ENCODE assay signal across 3 cellular contexts in the genomic region with DNA sequence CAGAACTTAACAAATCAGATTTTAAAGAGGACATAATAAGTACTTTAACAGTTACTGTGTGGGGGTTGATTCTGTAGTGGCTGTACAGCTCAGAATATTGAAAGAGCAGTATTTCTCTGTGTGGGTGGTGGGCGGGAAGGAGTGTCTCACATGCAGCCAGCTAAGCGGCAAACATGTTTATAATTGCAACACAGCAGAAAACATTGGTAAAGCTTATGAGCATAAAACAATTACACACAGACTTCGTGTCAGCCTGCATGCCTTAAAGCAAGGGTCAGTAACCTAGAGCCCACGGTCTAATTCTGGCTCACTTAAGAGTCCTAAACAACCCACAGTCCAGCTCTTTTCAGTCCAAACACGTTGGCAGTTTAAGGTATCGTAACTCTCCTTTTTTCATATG.
TF ChIP-seq lines count a peak whose summit lies in the region.

No MANE protein-coding gene starts in this region.

TF ChIP-seq in liver, 16 proteins besides CTCF, POLR2A, EP300 and RAD21:
- no peak for TF ChIP-seq GABPA (IDR thresholded peaks at IDR 0.05 in 1 of 2, conservative IDR thresholded peaks at IDR 0.05 in 1 of 2)
- TF ChIP-seq HNF4A (conservative IDR thresholded peaks at IDR 0.05) = no peak
- no peak for TF ChIP-seq FOXA1 (IDR thresholded peaks at IDR 0.05)
- no peak for TF ChIP-seq JUND (IDR thresholded peaks at IDR 0.05)
- TF ChIP-seq YY1 (IDR thresholded peaks at IDR 0.05) = no peak
- no peak for TF ChIP-seq NR2F2 (IDR thresholded peaks at IDR 0.05)
- no peak for TF ChIP-seq FOXA2 (IDR thresholded peaks at IDR 0.05)
- TF ChIP-seq, protein P1, sequence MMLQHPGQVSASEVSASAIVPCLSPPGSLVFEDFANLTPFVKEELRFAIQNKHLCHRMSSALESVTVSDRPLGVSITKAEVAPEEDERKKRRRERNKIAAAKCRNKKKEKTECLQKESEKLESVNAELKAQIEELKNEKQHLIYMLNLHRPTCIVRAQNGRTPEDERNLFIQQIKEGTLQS (IDR thresholded peaks at IDR 0.05) = no peak
- TF ChIP-seq HNF4G (IDR thresholded peaks at IDR 0.05) = no peak
- TF ChIP-seq SP1 (IDR thresholded peaks at IDR 0.05) = no peak
- no peak for TF ChIP-seq TAF1 (conservative IDR thresholded peaks at IDR 0.05)
- TF ChIP-seq, protein P2, sequence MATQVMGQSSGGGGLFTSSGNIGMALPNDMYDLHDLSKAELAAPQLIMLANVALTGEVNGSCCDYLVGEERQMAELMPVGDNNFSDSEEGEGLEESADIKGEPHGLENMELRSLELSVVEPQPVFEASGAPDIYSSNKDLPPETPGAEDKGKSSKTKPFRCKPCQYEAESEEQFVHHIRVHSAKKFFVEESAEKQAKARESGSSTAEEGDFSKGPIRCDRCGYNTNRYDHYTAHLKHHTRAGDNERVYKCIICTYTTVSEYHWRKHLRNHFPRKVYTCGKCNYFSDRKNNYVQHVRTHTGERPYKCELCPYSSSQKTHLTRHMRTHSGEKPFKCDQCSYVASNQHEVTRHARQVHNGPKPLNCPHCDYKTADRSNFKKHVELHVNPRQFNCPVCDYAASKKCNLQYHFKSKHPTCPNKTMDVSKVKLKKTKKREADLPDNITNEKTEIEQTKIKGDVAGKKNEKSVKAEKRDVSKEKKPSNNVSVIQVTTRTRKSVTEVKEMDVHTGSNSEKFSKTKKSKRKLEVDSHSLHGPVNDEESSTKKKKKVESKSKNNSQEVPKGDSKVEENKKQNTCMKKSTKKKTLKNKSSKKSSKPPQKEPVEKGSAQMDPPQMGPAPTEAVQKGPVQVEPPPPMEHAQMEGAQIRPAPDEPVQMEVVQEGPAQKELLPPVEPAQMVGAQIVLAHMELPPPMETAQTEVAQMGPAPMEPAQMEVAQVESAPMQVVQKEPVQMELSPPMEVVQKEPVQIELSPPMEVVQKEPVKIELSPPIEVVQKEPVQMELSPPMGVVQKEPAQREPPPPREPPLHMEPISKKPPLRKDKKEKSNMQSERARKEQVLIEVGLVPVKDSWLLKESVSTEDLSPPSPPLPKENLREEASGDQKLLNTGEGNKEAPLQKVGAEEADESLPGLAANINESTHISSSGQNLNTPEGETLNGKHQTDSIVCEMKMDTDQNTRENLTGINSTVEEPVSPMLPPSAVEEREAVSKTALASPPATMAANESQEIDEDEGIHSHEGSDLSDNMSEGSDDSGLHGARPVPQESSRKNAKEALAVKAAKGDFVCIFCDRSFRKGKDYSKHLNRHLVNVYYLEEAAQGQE (IDR thresholded peaks at IDR 0.05) = no peak
- TF ChIP-seq, protein P3, sequence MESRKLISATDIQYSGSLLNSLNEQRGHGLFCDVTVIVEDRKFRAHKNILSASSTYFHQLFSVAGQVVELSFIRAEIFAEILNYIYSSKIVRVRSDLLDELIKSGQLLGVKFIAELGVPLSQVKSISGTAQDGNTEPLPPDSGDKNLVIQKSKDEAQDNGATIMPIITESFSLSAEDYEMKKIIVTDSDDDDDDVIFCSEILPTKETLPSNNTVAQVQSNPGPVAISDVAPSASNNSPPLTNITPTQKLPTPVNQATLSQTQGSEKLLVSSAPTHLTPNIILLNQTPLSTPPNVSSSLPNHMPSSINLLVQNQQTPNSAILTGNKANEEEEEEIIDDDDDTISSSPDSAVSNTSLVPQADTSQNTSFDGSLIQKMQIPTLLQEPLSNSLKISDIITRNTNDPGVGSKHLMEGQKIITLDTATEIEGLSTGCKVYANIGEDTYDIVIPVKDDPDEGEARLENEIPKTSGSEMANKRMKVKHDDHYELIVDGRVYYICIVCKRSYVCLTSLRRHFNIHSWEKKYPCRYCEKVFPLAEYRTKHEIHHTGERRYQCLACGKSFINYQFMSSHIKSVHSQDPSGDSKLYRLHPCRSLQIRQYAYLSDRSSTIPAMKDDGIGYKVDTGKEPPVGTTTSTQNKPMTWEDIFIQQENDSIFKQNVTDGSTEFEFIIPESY (IDR thresholded peaks at IDR 0.05) = no peak
- TF ChIP-seq, protein P4, sequence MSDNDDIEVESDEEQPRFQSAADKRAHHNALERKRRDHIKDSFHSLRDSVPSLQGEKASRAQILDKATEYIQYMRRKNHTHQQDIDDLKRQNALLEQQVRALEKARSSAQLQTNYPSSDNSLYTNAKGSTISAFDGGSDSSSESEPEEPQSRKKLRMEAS (IDR thresholded peaks at IDR 0.05) = no peak
- TF ChIP-seq EGR1 (IDR thresholded peaks at IDR 0.05; ENCODE audit: low read depth in 2 of 2) = peak; percentile 37 to 39
- peak in 1 of 2 donors; percentile 30 for TF ChIP-seq RXRA (IDR thresholded peaks at IDR 0.05)

TF ChIP-seq in HepG2, 621 proteins besides CTCF, POLR2A, EP300 and RAD21:
- TF ChIP-seq NFKBIZ (CRISPR knock-in tag; IDR thresholded peaks at IDR 0.05) = no peak
- no peak for TF ChIP-seq ZNF33A (CRISPR knock-in tag; IDR thresholded peaks at IDR 0.05; ENCODE audit: borderline replicate concordance)
- no peak for TF ChIP-seq EHMT2 (IDR thresholded peaks at IDR 0.05; ENCODE audit: borderline replicate concordance, low read depth, low read length)
- TF ChIP-seq ZNF124 (CRISPR knock-in tag; IDR thresholded peaks at IDR 0.05) = no peak
- TF ChIP-seq ZNF460 (CRISPR knock-in tag; IDR thresholded peaks at IDR 0.05; ENCODE audit: borderline replicate concordance) = no peak
- TF ChIP-seq NR1H2 (CRISPR knock-in tag; IDR thresholded peaks at IDR 0.05; ENCODE audit: borderline replicate concordance, low read depth) = no peak
- TF ChIP-seq MATR3 (CRISPR knock-in tag; IDR thresholded peaks at IDR 0.05) = no peak
- TF ChIP-seq, protein P5, sequence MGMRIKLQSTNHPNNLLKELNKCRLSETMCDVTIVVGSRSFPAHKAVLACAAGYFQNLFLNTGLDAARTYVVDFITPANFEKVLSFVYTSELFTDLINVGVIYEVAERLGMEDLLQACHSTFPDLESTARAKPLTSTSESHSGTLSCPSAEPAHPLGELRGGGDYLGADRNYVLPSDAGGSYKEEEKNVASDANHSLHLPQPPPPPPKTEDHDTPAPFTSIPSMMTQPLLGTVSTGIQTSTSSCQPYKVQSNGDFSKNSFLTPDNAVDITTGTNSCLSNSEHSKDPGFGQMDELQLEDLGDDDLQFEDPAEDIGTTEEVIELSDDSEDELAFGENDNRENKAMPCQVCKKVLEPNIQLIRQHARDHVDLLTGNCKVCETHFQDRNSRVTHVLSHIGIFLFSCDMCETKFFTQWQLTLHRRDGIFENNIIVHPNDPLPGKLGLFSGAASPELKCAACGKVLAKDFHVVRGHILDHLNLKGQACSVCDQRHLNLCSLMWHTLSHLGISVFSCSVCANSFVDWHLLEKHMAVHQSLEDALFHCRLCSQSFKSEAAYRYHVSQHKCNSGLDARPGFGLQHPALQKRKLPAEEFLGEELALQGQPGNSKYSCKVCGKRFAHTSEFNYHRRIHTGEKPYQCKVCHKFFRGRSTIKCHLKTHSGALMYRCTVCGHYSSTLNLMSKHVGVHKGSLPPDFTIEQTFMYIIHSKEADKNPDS (CRISPR knock-in tag; IDR thresholded peaks at IDR 0.05) = no peak
- TF ChIP-seq, protein P6, sequence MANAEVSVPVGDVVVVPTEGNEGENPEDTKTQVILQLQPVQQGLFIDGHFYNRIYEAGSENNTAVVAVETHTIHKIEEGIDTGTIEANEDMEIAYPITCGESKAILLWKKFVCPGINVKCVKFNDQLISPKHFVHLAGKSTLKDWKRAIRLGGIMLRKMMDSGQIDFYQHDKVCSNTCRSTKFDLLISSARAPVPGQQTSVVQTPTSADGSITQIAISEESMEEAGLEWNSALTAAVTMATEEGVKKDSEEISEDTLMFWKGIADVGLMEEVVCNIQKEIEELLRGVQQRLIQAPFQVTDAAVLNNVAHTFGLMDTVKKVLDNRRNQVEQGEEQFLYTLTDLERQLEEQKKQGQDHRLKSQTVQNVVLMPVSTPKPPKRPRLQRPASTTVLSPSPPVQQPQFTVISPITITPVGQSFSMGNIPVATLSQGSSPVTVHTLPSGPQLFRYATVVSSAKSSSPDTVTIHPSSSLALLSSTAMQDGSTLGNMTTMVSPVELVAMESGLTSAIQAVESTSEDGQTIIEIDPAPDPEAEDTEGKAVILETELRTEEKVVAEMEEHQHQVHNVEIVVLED (CRISPR knock-in tag; IDR thresholded peaks at IDR 0.05; ENCODE audit: borderline replicate concordance) = no peak
- TF ChIP-seq, protein P7, sequence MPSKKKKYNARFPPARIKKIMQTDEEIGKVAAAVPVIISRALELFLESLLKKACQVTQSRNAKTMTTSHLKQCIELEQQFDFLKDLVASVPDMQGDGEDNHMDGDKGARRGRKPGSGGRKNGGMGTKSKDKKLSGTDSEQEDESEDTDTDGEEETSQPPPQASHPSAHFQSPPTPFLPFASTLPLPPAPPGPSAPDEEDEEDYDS (CRISPR knock-in tag; IDR thresholded peaks at IDR 0.05) = no peak
- TF ChIP-seq ZSCAN30 (CRISPR knock-in tag; IDR thresholded peaks at IDR 0.05) = no peak
- TF ChIP-seq SMC3 (IDR thresholded peaks at IDR 0.05; ENCODE audit: low read length) = no peak
- TF ChIP-seq ZNF24 (IDR thresholded peaks at IDR 0.05) = no peak
- no peak for TF ChIP-seq ZNF264 (CRISPR knock-in tag; IDR thresholded peaks at IDR 0.05)
- TF ChIP-seq KMT2A (CRISPR knock-in tag; IDR thresholded peaks at IDR 0.05) = no peak
- no peak for TF ChIP-seq ETV6 (CRISPR knock-in tag; conservative IDR thresholded peaks at IDR 0.05)
- no peak for TF ChIP-seq ISX (CRISPR knock-in tag; conservative IDR thresholded peaks at IDR 0.05)
- no peak for TF ChIP-seq ZNF292 (CRISPR knock-in tag; IDR thresholded peaks at IDR 0.05; ENCODE audit: borderline replicate concordance, low read depth)

TF ChIP-seq in K562, 482 proteins besides CTCF, POLR2A, EP300 and RAD21:
- TF ChIP-seq MYNN (IDR thresholded peaks at IDR 0.05) (no peak), MYNN (CRISPR knock-in tag; IDR thresholded peaks at IDR 0.05) (no peak), SETDB1 (IDR thresholded peaks at IDR 0.05; ENCODE audit: low read length) (no peak), MAFK (IDR thresholded peaks at IDR 0.05; ENCODE audit: low read length) (no peak), EWSR1 (IDR thresholded peaks at IDR 0.05; ENCODE audit: borderline replicate concordance, low read depth, partially characterized antibody) (no peak), ZNF174 (CRISPR knock-in tag; IDR thresholded peaks at IDR 0.05) (no peak), ZNF764 (CRISPR knock-in tag; IDR thresholded peaks at IDR 0.05; ENCODE audit: low read depth) (no peak), CTBP1 (IDR thresholded peaks at IDR 0.05; ENCODE audit: borderline replicate concordance) (no peak), PCBP1 (IDR thresholded peaks at IDR 0.05; ENCODE audit: low read depth, low read length, poor library complexity, severe bottlenecking) (no peak)
- TF ChIP-seq, protein P8, sequence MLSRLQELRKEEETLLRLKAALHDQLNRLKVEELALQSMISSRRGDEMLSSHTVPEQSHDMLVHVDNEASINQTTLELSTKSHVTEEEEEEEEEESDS (CRISPR knock-in tag; IDR thresholded peaks at IDR 0.05) = no peak
- TF ChIP-seq, protein P9, sequence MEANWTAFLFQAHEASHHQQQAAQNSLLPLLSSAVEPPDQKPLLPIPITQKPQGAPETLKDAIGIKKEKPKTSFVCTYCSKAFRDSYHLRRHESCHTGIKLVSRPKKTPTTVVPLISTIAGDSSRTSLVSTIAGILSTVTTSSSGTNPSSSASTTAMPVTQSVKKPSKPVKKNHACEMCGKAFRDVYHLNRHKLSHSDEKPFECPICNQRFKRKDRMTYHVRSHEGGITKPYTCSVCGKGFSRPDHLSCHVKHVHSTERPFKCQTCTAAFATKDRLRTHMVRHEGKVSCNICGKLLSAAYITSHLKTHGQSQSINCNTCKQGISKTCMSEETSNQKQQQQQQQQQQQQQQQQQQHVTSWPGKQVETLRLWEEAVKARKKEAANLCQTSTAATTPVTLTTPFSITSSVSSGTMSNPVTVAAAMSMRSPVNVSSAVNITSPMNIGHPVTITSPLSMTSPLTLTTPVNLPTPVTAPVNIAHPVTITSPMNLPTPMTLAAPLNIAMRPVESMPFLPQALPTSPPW (CRISPR knock-in tag; IDR thresholded peaks at IDR 0.05) = no peak
- TF ChIP-seq, protein P10, sequence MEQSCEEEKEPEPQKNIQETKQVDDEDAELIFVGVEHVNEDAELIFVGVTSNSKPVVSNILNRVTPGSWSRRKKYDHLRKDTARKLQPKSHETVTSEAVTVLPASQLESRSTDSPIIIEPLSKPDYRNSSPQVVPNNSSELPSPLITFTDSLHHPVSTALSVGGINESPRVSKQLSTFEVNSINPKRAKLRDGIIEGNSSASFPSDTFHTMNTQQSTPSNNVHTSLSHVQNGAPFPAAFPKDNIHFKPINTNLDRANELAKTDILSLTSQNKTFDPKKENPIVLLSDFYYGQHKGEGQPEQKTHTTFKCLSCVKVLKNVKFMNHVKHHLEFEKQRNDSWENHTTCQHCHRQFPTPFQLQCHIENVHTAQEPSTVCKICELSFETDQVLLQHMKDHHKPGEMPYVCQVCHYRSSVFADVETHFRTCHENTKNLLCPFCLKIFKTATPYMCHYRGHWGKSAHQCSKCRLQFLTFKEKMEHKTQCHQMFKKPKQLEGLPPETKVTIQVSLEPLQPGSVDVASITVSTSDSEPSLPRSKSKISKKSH (CRISPR knock-in tag; IDR thresholded peaks at IDR 0.05) = no peak
TF ChIP-seq in K562: peak in this region for 0.
